In the genomic region with DNA sequence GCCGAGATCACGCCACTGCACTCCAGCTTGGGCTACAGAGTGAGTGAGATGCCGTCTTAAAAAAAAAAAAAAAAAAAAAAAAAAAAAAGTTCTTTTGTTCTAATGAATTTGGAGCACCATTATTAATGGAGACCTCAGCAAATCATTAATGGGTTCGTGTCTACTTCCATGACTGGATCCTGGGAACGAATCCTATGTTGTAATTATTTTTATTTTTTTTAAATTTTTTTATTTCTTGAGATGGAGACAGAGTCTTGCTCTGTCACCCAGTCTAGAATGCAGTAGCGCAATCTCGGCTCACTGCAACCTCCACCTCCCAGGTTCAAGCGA, we compare ENCODE assay signal across 11 cellular contexts. TPM values are rescaled to one million over a fixed set of nuclear protein-coding genes. Genes with fewer than 3 reads are reported as not detected.
DNase-seq lines count a peak whose midpoint lies in the region; ATAC-seq, FAIRE-seq and TF ChIP-seq lines count a peak whose summit lies in the region.
"Had no signal": no experiment of that assay in that cellular context is flagged by ENCODE, and none has a peak within 500 bp of the region (broad histone marks: within the 10 kb centered on the region; RNA-seq: fewer than 3 reads in every experiment).

No MANE protein-coding gene starts in this region.

- in situ Hi-C loops in K562 (cut with MboI) = no loop called here

- H3K4me3 ChIP-seq in breast epithelium (no peak overlapping the region), K562 (no peak overlapping the region), mesenchymal stem cell (ENCODE audit: insufficient read depth in 1 of 2, low read depth in 1 of 2, low read length in 2 of 2) (no peak overlapping the region), uterus (no peak overlapping the region), small intestine (ENCODE audit: low read depth in 1 of 2, low read length in 2 of 2) (no peak overlapping the region)

- H3K36me3 ChIP-seq in breast epithelium = no peaks in the 10 kb centered on the region
- no peaks in the 10 kb centered on the region for H3K36me3 ChIP-seq in K562 (ENCODE audit: control insufficient read depth, insufficient read depth, low read length)
- H3K36me3 ChIP-seq in mesenchymal stem cell (ENCODE audit: control insufficient read depth in 1 of 2, insufficient read depth in 2 of 2, low read depth in 1 of 2, low read length in 2 of 2) = no peaks in the 10 kb centered on the region
- H3K36me3 ChIP-seq in uterus = no peaks in the 10 kb centered on the region
- H3K36me3 ChIP-seq in small intestine (ENCODE audit: control insufficient read depth in 2 of 2, insufficient read depth in 2 of 2, low read length in 2 of 2) = no peaks in the 10 kb centered on the region

- H3K9me1 ChIP-seq in K562 (ENCODE audit: control insufficient read depth, insufficient read depth, low read length) = no peaks in the 10 kb centered on the region

- H3K9ac ChIP-seq in K562 (ENCODE audit: insufficient read depth in 1 of 2, low read depth in 2 of 2, low read length in 2 of 2) = no peak overlapping the region
- H3K9ac ChIP-seq in mesenchymal stem cell (ENCODE audit: low read length) = peak overlapping the region; percentile 81

- H3K79me2 ChIP-seq in K562 (ENCODE audit: control insufficient read depth, insufficient read depth, low read length) = peaks cover 53% of the 10 kb centered on the region

- H3K27ac Mint-ChIP-seq in MCF 10A (ENCODE audit: low read depth, unreplicated experiment) = peak overlapping the region; percentile 84
- no peak overlapping the region for H3K27ac Mint-ChIP-seq in activated T-helper 2 cell treated with anti-CD3 and anti-CD28 coated beads, Interferon-gamma antibody, Interleukin-2, Interleukin-4, amounts not matched to agents 10 μg/mL and 5 μg/mL and 100 μg/mL, durations not matched to agents 14 hours and 24 hours and 36 hours
- H3K27ac Mint-ChIP-seq: B cell had no signal

- no peak overlapping the region for H2AFZ ChIP-seq in K562 (ENCODE audit: low read depth, low read length)
- H2AFZ ChIP-seq in mesenchymal stem cell (ENCODE audit: low read depth, low read length) = no peak overlapping the region

- DNase-seq in MCF 10A (ENCODE audit: unreplicated experiment) = no peak
- DNase-seq in breast epithelium (ENCODE audit: low spot score in 2 of 2) = no peak
- DNase-seq in K562 (ENCODE audit: extremely low read depth in 1 of 4, low spot score in 3 of 4) = no peak
- no peak for DNase-seq in mesenchymal stem cell
- DNase-seq in uterus = no peak
- no peak for DNase-seq in small intestine
- no peak for DNase-seq in activated T-helper 2 cell treated with anti-CD3 and anti-CD28 coated beads, Interferon-gamma antibody, Interleukin-2, Interleukin-4, amounts not matched to agents 10 μg/mL and 5 μg/mL and 100 μg/mL, durations not matched to agents 14 hours and 24 hours and 36 hours (ENCODE audit: low spot score)
- DNase-seq: NCI-H1105 treated with DMSO at 0.1 percent for 48 hours, NCI-H748 treated with DMSO at 0.1 percent for 48 hours had no signal

- H3K4me2 ChIP-seq in K562 (ENCODE audit: insufficient read depth, low read length) (no peak overlapping the region), mesenchymal stem cell (ENCODE audit: low read length, poor library complexity, severe bottlenecking) (no peak overlapping the region)

- H2AK5ac ChIP-seq in mesenchymal stem cell (ENCODE audit: low read length, severe bottlenecking) = no peak overlapping the region

- no peaks in the 10 kb centered on the region for H3K9me3 ChIP-seq in breast epithelium
- H3K9me3 ChIP-seq in K562 (replicated peaks; ENCODE audit: control insufficient read depth, insufficient read depth, low read depth, low read length) = no peaks in the 10 kb centered on the region
- H3K9me3 ChIP-seq in mesenchymal stem cell (ENCODE audit: control insufficient read depth, low read length) = no peaks in the 10 kb centered on the region
- no peaks in the 10 kb centered on the region for H3K9me3 ChIP-seq in uterus
- H3K9me3 ChIP-seq in small intestine (ENCODE audit: control insufficient read depth, low read depth) = no peaks in the 10 kb centered on the region

- peaks cover 0 to 4% of the 10 kb centered on the region in 2 donors for H3K4me1 ChIP-seq in breast epithelium
- H3K4me1 ChIP-seq in K562 (replicated peaks in 1 of 2; ENCODE audit: control insufficient read depth in 2 of 2, insufficient read depth in 2 of 2, low read length in 2 of 2) = peaks cover 5 to 6% of the 10 kb centered on the region in 2 experiments; a peak in 3 of 5 replicates
- H3K4me1 ChIP-seq in mesenchymal stem cell (ENCODE audit: control insufficient read depth, insufficient read depth, low read depth, low read length) = peaks cover 10% of the 10 kb centered on the region
- H3K4me1 ChIP-seq in uterus = peaks cover 0 to 5% of the 10 kb centered on the region in 2 donors
- peaks cover 2 to 3% of the 10 kb centered on the region in 2 donors for H3K4me1 ChIP-seq in small intestine (ENCODE audit: control insufficient read depth in 2 of 2, insufficient read depth in 1 of 2, low read depth in 1 of 2, low read length in 1 of 2)

- TF ChIP-seq POLR2A in breast epithelium (IDR thresholded peaks at IDR 0.05) (no peak), K562 (conservative IDR thresholded peaks at IDR 0.05) (no peak), uterus (IDR thresholded peaks at IDR 0.05) (no peak)

- H3K14ac ChIP-seq in mesenchymal stem cell (ENCODE audit: low read length in 2 of 2) = no peak overlapping the region

- ATAC-seq in K562 = peak; percentile 23; the same call in 1 of the 3 replicates
- ATAC-seq in GM18519 (IDR thresholded peaks at IDR 0.05; ENCODE audit: low FRiP score, unreplicated experiment) = no peak

- H2BK5ac ChIP-seq in mesenchymal stem cell (ENCODE audit: low read depth, low read length, poor library complexity, severe bottlenecking) = no peak overlapping the region

- TF ChIP-seq CTCF in MCF 10A (IDR thresholded peaks at IDR 0.05; ENCODE audit: unreplicated experiment) (no peak), breast epithelium (IDR thresholded peaks at IDR 0.05) (no peak), K562 (IDR thresholded peaks at IDR 0.05 in 2 of 3, conservative IDR thresholded peaks at IDR 0.05 in 1 of 3; ENCODE audit: insufficient read depth in 2 of 3, low read depth in 1 of 3, low read length in 3 of 3) (no peak), uterus (IDR thresholded peaks at IDR 0.05) (no peak)

- 94% methylated on average over 7 of the region's 8 CpGs for WGBS in K562 (ENCODE audit: insufficient coverage, low coverage, missing lambda C conversion rate)
- 97% methylated on average over 3 of the region's 8 CpGs for WGBS in mesenchymal stem cell
- WGBS in small intestine, 3 donors = 90 to 96% (median 93%) methylated on average over 8 of the region's 8 CpGs

- H3K18ac ChIP-seq in mesenchymal stem cell (ENCODE audit: low read depth in 1 of 2, low read length in 2 of 2) = peak overlapping the region in 1 of 2 experiments; percentile 21

- no peak for TF ChIP-seq RAD21 in K562 (CRISPR knock-in tag; conservative IDR thresholded peaks at IDR 0.05 in 1 of 2, IDR thresholded peaks at IDR 0.05 in 1 of 2)

- POLR2A ChIA-PET in MCF 10A (lab: Yijun Ruan, JAX) (interaction anchor here (0.9 to 3.7 kb wide), 11 partner anchors 8 to 117 kb away, joined by 3 to 39 read pairs (median 6); partner anchors contain the start of genes FAM117A, SLC35B1 and SPOP), K562 (lab: Yijun Ruan, JAX) (interaction anchor here (1.0 to 1.4 kb wide), 3 partner anchors 13 to 57 kb away, joined by 3 to 4 read pairs (median 3); no protein-coding TSS in a partner anchor)

- H3K36me3 Mint-ChIP-seq in MCF 10A (ENCODE audit: insufficient read depth, unreplicated experiment) = peaks cover 5% of the 10 kb centered on the region
- no peaks in the 10 kb centered on the region for H3K36me3 Mint-ChIP-seq in activated T-helper 2 cell treated with anti-CD3 and anti-CD28 coated beads, Interferon-gamma antibody, Interleukin-2, Interleukin-4, amounts not matched to agents 10 μg/mL and 5 μg/mL and 100 μg/mL, durations not matched to agents 14 hours and 24 hours and 36 hours (ENCODE audit: low read depth)

- peak overlapping the region; percentile 79 for H3K4me3 Mint-ChIP-seq in MCF 10A (ENCODE audit: unreplicated experiment)
- no peak overlapping the region for H3K4me3 Mint-ChIP-seq in activated T-helper 2 cell treated with anti-CD3 and anti-CD28 coated beads, Interferon-gamma antibody, Interleukin-2, Interleukin-4, amounts not matched to agents 10 μg/mL and 5 μg/mL and 100 μg/mL, durations not matched to agents 14 hours and 24 hours and 36 hours (ENCODE audit: low read depth)
- H3K4me3 Mint-ChIP-seq: B cell had no signal

- FAIRE-seq in K562 (lab: Jason Lieb, UNC) = no peak
- no peak for FAIRE-seq in small intestine (lab: Jason Lieb, UNC)

- H3K79me1 ChIP-seq in mesenchymal stem cell (replicated peaks; ENCODE audit: low read length, poor library complexity, severe bottlenecking) = peaks cover 1% of the 10 kb centered on the region

- no peaks in the 10 kb centered on the region for H3K9me3 Mint-ChIP-seq in MCF 10A (ENCODE audit: unreplicated experiment)
- H3K9me3 Mint-ChIP-seq in activated T-helper 2 cell treated with anti-CD3 and anti-CD28 coated beads, Interferon-gamma antibody, Interleukin-2, Interleukin-4, amounts not matched to agents 10 μg/mL and 5 μg/mL and 100 μg/mL, durations not matched to agents 14 hours and 24 hours and 36 hours = no peaks in the 10 kb centered on the region

- intact Hi-C loops in MCF 10A (cut with micrococcal nuclease) (no loop called here), breast epithelium (cut with DNase I; ENCODE audit: low total_unique reads) (no loop called here), K562 (cut with micrococcal nuclease) (no loop called here), uterus (cut with DNase I; ENCODE audit: low total_unique reads) (no loop called here)
- intact Hi-C loops in activated T-helper 2 cell treated with anti-CD3 and anti-CD28 coated beads, Interferon-gamma antibody, Interleukin-2, Interleukin-4, amounts not matched to agents 10 μg/mL and 5 μg/mL and 100 μg/mL, durations not matched to agents 14 hours and 24 hours and 36 hours (cut with micrococcal nuclease) = loop anchor here (5.0 to 10.0 kb wide), 2 partner anchors 50 to 72 kb away; partner anchors contain the start of gene NXPH3

- H3K27ac ChIP-seq in breast epithelium = no peak overlapping the region
- no peak overlapping the region for H3K27ac ChIP-seq in K562 (ENCODE audit: extremely low read depth, low read depth, low read length)
- H3K27ac ChIP-seq in mesenchymal stem cell (ENCODE audit: low read length, poor library complexity, severe bottlenecking) = peak overlapping the region; percentile 86
- peak overlapping the region; percentile 85 to 96 for H3K27ac ChIP-seq in uterus
- H3K27ac ChIP-seq in small intestine (ENCODE audit: low read depth in 1 of 2, low read length in 1 of 2) = peak overlapping the region in 1 of 2 donors; percentile 39

- TF ChIP-seq EP300 in K562 (IDR thresholded peaks at IDR 0.05; ENCODE audit: low read length) = no peak

- H4K8ac ChIP-seq in mesenchymal stem cell (ENCODE audit: low read length) = no peak overlapping the region

- H3K27me3 ChIP-seq in breast epithelium (no peaks in the 10 kb centered on the region), K562 (ENCODE audit: control insufficient read depth in 2 of 2, insufficient read depth in 2 of 2, low read length in 2 of 2) (no peaks in the 10 kb centered on the region), mesenchymal stem cell (ENCODE audit: control insufficient read depth in 1 of 2, insufficient read depth in 1 of 2, low read length in 2 of 2) (no peaks in the 10 kb centered on the region), uterus (no peaks in the 10 kb centered on the region), small intestine (ENCODE audit: control insufficient read depth in 2 of 2, insufficient read depth in 2 of 2, low read length in 2 of 2) (no peaks in the 10 kb centered on the region)

- peaks cover 23% of the 10 kb centered on the region for H3K4me1 Mint-ChIP-seq in MCF 10A (ENCODE audit: insufficient read depth, unreplicated experiment)
- H3K4me1 Mint-ChIP-seq in activated T-helper 2 cell treated with anti-CD3 and anti-CD28 coated beads, Interferon-gamma antibody, Interleukin-2, Interleukin-4, amounts not matched to agents 10 μg/mL and 5 μg/mL and 100 μg/mL, durations not matched to agents 14 hours and 24 hours and 36 hours (ENCODE audit: low read depth) = peaks cover 37% of the 10 kb centered on the region

- no peak overlapping the region for H3K4ac ChIP-seq in mesenchymal stem cell (ENCODE audit: low read depth in 1 of 2, low read length in 2 of 2)

- no peak overlapping the region for H2BK15ac ChIP-seq in mesenchymal stem cell (ENCODE audit: low read depth, poor library complexity, severe bottlenecking)

- H4K20me1 ChIP-seq in K562 (replicated peaks; ENCODE audit: control insufficient read depth, insufficient read depth, low read length) = no peaks in the 10 kb centered on the region; the same call in 1 of the 2 replicates

- no peak overlapping the region for H3K23ac ChIP-seq in mesenchymal stem cell (ENCODE audit: low read length in 2 of 2)

- H2BK120ac ChIP-seq in mesenchymal stem cell (ENCODE audit: low read depth, low read length) = no peak overlapping the region

- H2BK12ac ChIP-seq in mesenchymal stem cell (ENCODE audit: low read length in 2 of 2) = no peak overlapping the region

- BruUV-seq in MCF 10A (replicated peaks; lab: Mats Ljungman, UMichigan) (TSS peak; percentile 21), K562 (replicated peaks; lab: Mats Ljungman, UMichigan) (no TSS peak)

- H3K27me3 Mint-ChIP-seq in MCF 10A (ENCODE audit: insufficient read depth, unreplicated experiment) = no peaks in the 10 kb centered on the region
- no peaks in the 10 kb centered on the region for H3K27me3 Mint-ChIP-seq in activated T-helper 2 cell treated with anti-CD3 and anti-CD28 coated beads, Interferon-gamma antibody, Interleukin-2, Interleukin-4, amounts not matched to agents 10 μg/mL and 5 μg/mL and 100 μg/mL, durations not matched to agents 14 hours and 24 hours and 36 hours (ENCODE audit: low read depth)
- H3K27me3 Mint-ChIP-seq: B cell had no signal

- CTCF ChIA-PET in MCF 10A (lab: Yijun Ruan, JAX) (interaction anchor here (1.1 to 1.4 kb wide), 2 partner anchors 13 to 60 kb away, joined by 6 to 7 read pairs; partner anchors contain the start of gene SLC35B1), K562 (lab: Yijun Ruan, JAX; ENCODE audit: low intra/inter-chr PET ratio) (no interaction called here)

- H4K91ac ChIP-seq in mesenchymal stem cell (ENCODE audit: low read length) = no peak overlapping the region

RNA-seq across cellular contexts. Expression of gene SPOP, which starts 30.7 kb away (rescaled TPM):
- total RNA-seq in MCF 10A (2022) (42.1 and 52.3 TPM in 2 replicates), breast epithelium (10 to 100 TPM; 48.3 to 73.8 (median 55.4) TPM), K562 (2014; rRNA removed) (34.2 and 46.7 TPM in 2 replicates), K562 (2014; rRNA removed; fragmentation: Illumina TruSeq; extraction: Trizol) (38.5 and 43.0 TPM in 2 replicates), K562 (2015; rRNA removed; fragmentation: Illumina TruSeq; extraction: Trizol) (39.7 and 40.6 TPM in 2 replicates), K562 (2021) (52.6 and 52.7 TPM in 2 replicates), uterus (100 to 1,000 TPM in 2 of 4 donors, 10 to 100 TPM in 2; 44.3 to 147 (median 99.0) TPM)
- 52.8 and 102 TPM in 2 replicates for total RNA-seq in K562 (2011; cell fraction: chromatin; rRNA removed; ENCODE audit: low replicate concordance)
- 29.2 and 35.5 TPM in 2 replicates for total RNA-seq in K562 (2011; cell fraction: nucleolus; rRNA removed)
- 46.6 and 74.1 TPM in 2 replicates for total RNA-seq in K562 (2011; cell fraction: nucleoplasm; rRNA removed)
- polyA plus RNA-seq in K562 (2011; rRNA removed) (63.3 and 68.0 TPM in 2 replicates), K562 (2014; fragmentation: Illumina TruSeq; extraction: Trizol) (49.7 and 54.7 TPM in 2 replicates), K562 (2014; fragmentation: Nextera tagmentation; extraction: Ambion mirVana) (10 to 100 TPM; 39.6 to 65.9 TPM), K562 (2014; rRNA removed) (34.4 and 36.1 TPM in 2 replicates), small intestine (10 to 100 TPM; 35.7 to 40.3 (median 37.8) TPM)
- 44.2 and 55.4 TPM in 2 replicates for polyA plus RNA-seq in K562 (2011; cell fraction: cytosol; rRNA removed)
- 38.3 and 55.5 TPM in 2 replicates for polyA plus RNA-seq in K562 (2011; cell fraction: nucleus; rRNA removed)
- polyA plus RNA-seq in K562 (2012) = 39.4 and 42.1 TPM in 2 replicates
- polyA minus RNA-seq in K562 (2011; rRNA and poly(A)+ RNA removed) = 60.1 and 66.0 TPM in 2 replicates
- 39.5 and 53.6 TPM in 2 replicates for polyA minus RNA-seq in K562 (2011; cell fraction: cytosol; rRNA and poly(A)+ RNA removed)
- polyA minus RNA-seq in K562 (2011; cell fraction: nucleus; rRNA and poly(A)+ RNA removed) = 22.8 and 34.5 TPM in 2 replicates
- 33.1 TPM for polyA plus RNA-seq in mesenchymal stem cell (2013, experiment 1 of 2)
- polyA plus RNA-seq in mesenchymal stem cell (2013, experiment 2 of 2) = 34.1 TPM
- 50.1 and 59.6 TPM in 2 replicates for total RNA-seq in activated T-helper 2 cell treated with anti-CD3 and anti-CD28 coated beads, Interferon-gamma antibody, Interleukin-2, Interleukin-4, amounts not matched to agents 10 μg/mL and 5 μg/mL and 100 μg/mL, durations not matched to agents 14 hours and 24 hours and 36 hours

Comparison
In these comparisons a context has a peak if more than half of its experiments do, and no peak if none do; other contexts are left out.
1. H3K27ac ChIP-seq: peak in mesenchymal stem cell (single experiment) and uterus (2 of 2); none in breast epithelium (0 of 2) and K562 (single experiment).